Comparison of ENCODE assay signal across 8 cellular contexts in genomic region chr18:11387880-11388279, GRCh38.
DNase-seq lines count a peak whose midpoint lies in the region; ATAC-seq and TF ChIP-seq lines count a peak whose summit lies in the region.

No MANE protein-coding gene starts in this region.

- no peak overlapping the region for H3K4me3 ChIP-seq in aorta (ENCODE audit: low read length in 2 of 2)
- H3K4me3 ChIP-seq in effector memory CD4-positive, alpha-beta T cell (ENCODE audit: insufficient read depth, low read depth, low read length, poor library complexity, severe bottlenecking): no peak overlapping the region

- no peaks in the 10 kb centered on the region for H3K9me3 ChIP-seq in aorta (ENCODE audit: control insufficient read depth, low read length)
- H3K9me3 ChIP-seq in effector memory CD4-positive, alpha-beta T cell (ENCODE audit: control insufficient read depth, low read length): no peaks in the 10 kb centered on the region
- no peaks in the 10 kb centered on the region for H3K9me3 ChIP-seq in T-helper 17 cell (ENCODE audit: control insufficient read depth, low read length, poor library complexity, severe bottlenecking)

- no peaks in the 10 kb centered on the region for H3K27me3 Mint-ChIP-seq in T-helper 17 cell

- H3K27ac Mint-ChIP-seq in T-helper 17 cell: no peak overlapping the region

- H3K27me3 ChIP-seq in aorta (ENCODE audit: control insufficient read depth in 1 of 2, insufficient read depth in 2 of 2, low read length in 1 of 2): no peaks in the 10 kb centered on the region
- H3K27me3 ChIP-seq in effector memory CD4-positive, alpha-beta T cell (replicated peaks; ENCODE audit: control insufficient read depth, insufficient read depth, low read length, poor library complexity, severe bottlenecking): no peaks in the 10 kb centered on the region

- no peak for TF ChIP-seq CTCF in GM20000 (IDR thresholded peaks at IDR 0.05; ENCODE audit: extremely low read depth, missing control alignments)

- DNase-seq in CMK (ENCODE audit: low read depth): peak; percentile 27
- peak; percentile 20 for DNase-seq in GM20000 (ENCODE audit: low spot score)
- peak; percentile 86 for DNase-seq in RPMI8226
- peak; percentile 79 for DNase-seq in left cardiac atrium
- peak; percentile 78 to 81 for DNase-seq in aorta
- DNase-seq in effector memory CD4-positive, alpha-beta T cell: no peak
- DNase-seq in activated T-cell treated with anti-CD3 and anti-CD28 coated beads, Interleukin-2, amount 50 U/mL, for 1 hour: no peak
- no peak for DNase-seq in T-helper 17 cell

- no peaks in the 10 kb centered on the region for H3K36me3 ChIP-seq in aorta (ENCODE audit: control insufficient read depth in 1 of 2, insufficient read depth in 2 of 2, low read length in 1 of 2)
- H3K36me3 ChIP-seq in effector memory CD4-positive, alpha-beta T cell (ENCODE audit: control insufficient read depth, insufficient read depth, low read length): no peaks in the 10 kb centered on the region

- no peaks in the 10 kb centered on the region for H3K4me1 ChIP-seq in aorta (ENCODE audit: control insufficient read depth in 1 of 2, insufficient read depth in 2 of 2, low read length in 2 of 2)
- no peaks in the 10 kb centered on the region for H3K4me1 ChIP-seq in effector memory CD4-positive, alpha-beta T cell (ENCODE audit: control insufficient read depth, insufficient read depth, low read length, poor library complexity, severe bottlenecking)

- H3K27ac ChIP-seq in aorta (ENCODE audit: low read depth in 1 of 2, low read length in 2 of 2): no peak overlapping the region
- no peak overlapping the region for H3K27ac ChIP-seq in effector memory CD4-positive, alpha-beta T cell (ENCODE audit: insufficient read depth, low read length, poor library complexity, severe bottlenecking)

- WGBS in aorta, 2 donors: 33 to 34% methylated on average over 4 of the region's 4 CpGs

- peak; percentile 64 to 88 for ATAC-seq in left cardiac atrium
- peak; percentile 62 for ATAC-seq in aorta (ENCODE audit: low FRiP score)
- ATAC-seq in T-helper 17 cell: no peak

- intact Hi-C loops in left cardiac atrium (cut with DNase I) (loop anchor here in 1 of 2 donors (2.0 to 10.0 kb wide), 2 partner anchors 77 to 203 kb away; no protein-coding TSS in a partner anchor), aorta (cut with DNase I) (no loop called here)

- no peaks in the 10 kb centered on the region for H3K36me3 Mint-ChIP-seq in T-helper 17 cell (ENCODE audit: low read depth)

- no peak overlapping the region for H3K4me3 Mint-ChIP-seq in T-helper 17 cell

- H3K4me1 Mint-ChIP-seq in T-helper 17 cell: no peaks in the 10 kb centered on the region

Comparison
In these comparisons a context has a peak if more than half of its experiments do, and no peak if none do; other contexts are left out.
1. DNase-seq: peak in CMK (single experiment), GM20000 (single experiment), RPMI8226 (single experiment), left cardiac atrium (single experiment) and aorta (2 of 2); none in effector memory CD4-positive, alpha-beta T cell (0 of 3), activated T-cell treated with anti-CD3 and anti-CD28 coated beads, Interleukin-2, amount 50 U/mL, for 1 hour (single experiment) and T-helper 17 cell (0 of 3).